In the genomic region with DNA sequence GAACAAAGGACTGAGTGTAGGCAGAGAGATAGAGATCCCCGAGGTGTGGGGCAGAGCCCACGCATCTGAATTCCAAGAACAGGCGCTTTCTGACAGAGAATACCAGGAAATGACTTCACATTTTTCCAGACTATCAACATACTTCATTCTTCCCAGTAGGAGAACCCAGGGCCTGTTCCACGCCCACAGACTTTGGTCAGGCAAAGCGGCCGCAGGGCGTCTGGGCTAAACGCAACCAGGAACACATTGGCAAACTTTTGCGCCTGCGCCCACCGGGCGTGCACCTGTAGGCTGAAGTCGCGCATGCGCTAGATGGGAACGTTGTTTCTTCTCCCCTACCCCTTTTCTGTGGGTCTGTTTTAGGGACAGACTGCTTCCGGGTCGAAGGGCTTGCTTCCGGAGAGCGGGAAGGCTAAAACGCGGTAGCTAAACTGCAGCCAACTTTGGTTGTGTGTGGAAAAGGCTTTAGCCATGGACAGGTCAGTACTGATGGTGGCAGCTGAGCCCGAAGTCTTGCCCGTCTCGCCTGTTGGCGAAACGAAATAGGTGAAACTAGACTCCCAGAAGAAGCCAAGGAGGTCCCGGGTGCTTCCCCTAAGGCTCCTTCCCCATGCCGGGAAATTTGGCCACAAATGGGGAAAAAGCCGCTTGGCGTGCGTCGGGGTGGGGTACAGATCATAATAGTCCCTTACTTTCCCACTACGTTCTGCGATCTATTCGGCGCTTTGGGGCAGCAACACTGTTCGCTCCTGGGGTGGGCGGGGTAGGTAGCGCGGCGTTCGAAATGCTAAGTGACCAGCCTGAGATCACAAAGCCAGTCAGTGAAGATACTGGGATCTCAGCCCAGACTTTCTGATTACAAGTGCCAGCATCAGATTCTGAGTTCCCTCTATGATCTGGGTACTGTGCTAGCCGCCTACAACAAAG, we compare ENCODE assay signal across 8 cellular contexts. TPM values are rescaled to one million over a fixed set of nuclear protein-coding genes. Genes with fewer than 3 reads are reported as not detected.
DNase-seq lines count a peak whose midpoint lies in the region; ATAC-seq and TF ChIP-seq lines count a peak whose summit lies in the region.

Gene NUP107 (plus strand): TSS at position 384 of the 927 bp plus-strand sequence. CDS start 88 bp downstream, at position 472.

- peaks cover 31% of the 10 kb centered on the region for H3K79me2 ChIP-seq in ACC112 (ENCODE audit: control insufficient read depth, insufficient read depth, low read length, unreplicated experiment)
- peaks cover 34% of the 10 kb centered on the region for H3K79me2 ChIP-seq in mammary epithelial cell (ENCODE audit: insufficient read depth, low read length)

- intact Hi-C loops in mammary epithelial cell (cut with micrococcal nuclease): loop anchor here (1.0 to 2.0 kb wide), 4 partner anchors 76 to 464 kb away; partner anchors contain the start of genes MDM2 and RAP1B

- peak within 1 kb of the TSS; percentile 90 for H3K4me2 ChIP-seq in mammary epithelial cell (ENCODE audit: insufficient read depth, low read depth, low read length)

- CTCF ChIA-PET in mammary epithelial cell (lab: Charles Lee; ENCODE audit: low non-redundant PET): no interaction called here

- H3K36me3 ChIP-seq in ACC112 (ENCODE audit: insufficient read depth, low read length): peaks cover 12% of the 10 kb centered on the region
- peaks cover 31% of the 10 kb centered on the region for H3K36me3 ChIP-seq in WERI-Rb-1
- H3K36me3 ChIP-seq in mammary epithelial cell (ENCODE audit: insufficient read depth, low read length): peaks cover 8% of the 10 kb centered on the region
- H3K36me3 ChIP-seq in iPS-20b (ENCODE audit: insufficient read depth, low read depth, low read length): peaks cover 26% of the 10 kb centered on the region

- H3K27ac ChIP-seq in ACC112 (ENCODE audit: low read depth, low read length): peak within 1 kb of the TSS; percentile 79
- peak within 1 kb of the TSS; percentile 73 for H3K27ac ChIP-seq in WERI-Rb-1
- peak within 1 kb of the TSS; percentile 91 for H3K27ac ChIP-seq in mammary epithelial cell (ENCODE audit: insufficient read depth, low read depth, low read length)
- H3K27ac ChIP-seq in iPS-20b (ENCODE audit: low read length): peak within 1 kb of the TSS; percentile 70
- H3K27ac ChIP-seq in skin epidermis: peak within 1 kb of the TSS; percentile 59 to 92 (median 83)

- ATAC-seq in GM18870 (IDR thresholded peaks at IDR 0.05; ENCODE audit: unreplicated experiment) (peak; percentile 94), HG03135 (IDR thresholded peaks at IDR 0.05; ENCODE audit: unreplicated experiment) (peak; percentile 91)

- 2% methylated on average over 37 of the region's 44 CpGs for WGBS in mammary epithelial cell (ENCODE audit: low coverage, missing lambda C conversion rate)

- DNase-seq in NCI-H2196 treated with DMSO at 0.1 percent for 48 hours (lab: John Stamatoyannopoulos, UW; ENCODE audit: unreplicated experiment) (peak; percentile 97), WERI-Rb-1 (peak; percentile 98), mammary epithelial cell (peak; percentile 98)

- H3K4me1 ChIP-seq in ACC112 (ENCODE audit: control insufficient read depth, insufficient read depth, low read length, unreplicated experiment): peaks cover 15% of the 10 kb centered on the region
- peaks cover 17% of the 10 kb centered on the region for H3K4me1 ChIP-seq in mammary epithelial cell (ENCODE audit: insufficient read depth, low read length)
- H3K4me1 ChIP-seq in iPS-20b (ENCODE audit: insufficient read depth, low read length): peaks cover 16% of the 10 kb centered on the region; the same call in 1 of the 2 replicates

- peak within 1 kb of the TSS; percentile 98 for H3K9ac ChIP-seq in mammary epithelial cell (ENCODE audit: insufficient read depth, low read length)
- peak within 1 kb of the TSS; percentile 92 for H3K9ac ChIP-seq in iPS-20b (ENCODE audit: low read depth, low read length)

- no peaks in the 10 kb centered on the region for H4K20me1 ChIP-seq in mammary epithelial cell (ENCODE audit: insufficient read depth, low read length)

- H2AFZ ChIP-seq in ACC112 (ENCODE audit: low read length, unreplicated experiment) (peak within 1 kb of the TSS; percentile 82), mammary epithelial cell (ENCODE audit: low read depth, low read length) (peak within 1 kb of the TSS; percentile 99)

- no peaks in the 10 kb centered on the region for H3K27me3 ChIP-seq in ACC112 (ENCODE audit: insufficient read depth, low read length)
- H3K27me3 ChIP-seq in WERI-Rb-1 (ENCODE audit: insufficient read depth, low read depth, severe bottlenecking): no peaks in the 10 kb centered on the region
- H3K27me3 ChIP-seq in mammary epithelial cell (ENCODE audit: insufficient read depth, low read length): no peaks in the 10 kb centered on the region
- no peaks in the 10 kb centered on the region for H3K27me3 ChIP-seq in iPS-20b (ENCODE audit: insufficient read depth, low read length)

- in situ Hi-C loops in mammary epithelial cell (cut with MboI; ENCODE audit: low sequenced_read_pairs in 2 of 2): no loop called here

- dilution Hi-C loops in mammary epithelial cell (cut with HindIII; ENCODE audit: low sequenced_read_pairs): no loop called here

- H3K9me3 ChIP-seq in WERI-Rb-1 (ENCODE audit: severe bottlenecking): no peaks in the 10 kb centered on the region
- H3K9me3 ChIP-seq in mammary epithelial cell (replicated peaks; ENCODE audit: insufficient read depth, low read length): no peaks in the 10 kb centered on the region
- H3K9me3 ChIP-seq in iPS-20b (ENCODE audit: insufficient read depth, low read depth, low read length): no peaks in the 10 kb centered on the region

- TF ChIP-seq CTCF in WERI-Rb-1 (IDR thresholded peaks at IDR 0.05; ENCODE audit: low read depth, low read length): no peak
- TF ChIP-seq CTCF in mammary epithelial cell (conservative IDR thresholded peaks at IDR 0.05 in 1 of 2, IDR thresholded peaks at IDR 0.05 in 1 of 2; ENCODE audit: extremely low read depth in 1 of 2, insufficient read depth in 1 of 2, low read depth in 1 of 2, low read length in 2 of 2): peak in 1 of 2 donors; percentile 39

- H3K4me3 ChIP-seq in ACC112 (ENCODE audit: low read depth, low read length) (peak within 1 kb of the TSS; percentile 87), WERI-Rb-1 (ENCODE audit: low read depth, low read length) (peak within 1 kb of the TSS; percentile 87), mammary epithelial cell (replicated peaks in 1 of 3; ENCODE audit: insufficient read depth in 1 of 3, low read depth in 2 of 3, low read length in 3 of 3) (peak within 1 kb of the TSS; percentile 73 to 90 (median 89)), iPS-20b (ENCODE audit: low read length) (peak within 1 kb of the TSS; percentile 87), skin epidermis (peak within 1 kb of the TSS; percentile 81 to 100 (median 91))

- BruUV-seq in mammary epithelial cell (replicated peaks; lab: Mats Ljungman, UMichigan): TSS peak; percentile 50

RNA-seq across cellular contexts. Expression of gene NUP107, which starts in this region (rescaled TPM):
- total RNA-seq in mammary epithelial cell: 10 to 100 TPM; 40.8 to 52.3 TPM
- 39.1 TPM for polyA plus RNA-seq in mammary epithelial cell
- polyA minus RNA-seq in mammary epithelial cell: 25.2 TPM

Comparison
In these comparisons a context has a peak if more than half of its experiments do, and no peak if none do; other contexts are left out.
1. Peak in every context shown above with its lines: DNase-seq, ATAC-seq, H3K4me3 ChIP-seq and H3K27ac ChIP-seq.